8 cellular contexts compared by ENCODE assay signal in the genomic region with DNA sequence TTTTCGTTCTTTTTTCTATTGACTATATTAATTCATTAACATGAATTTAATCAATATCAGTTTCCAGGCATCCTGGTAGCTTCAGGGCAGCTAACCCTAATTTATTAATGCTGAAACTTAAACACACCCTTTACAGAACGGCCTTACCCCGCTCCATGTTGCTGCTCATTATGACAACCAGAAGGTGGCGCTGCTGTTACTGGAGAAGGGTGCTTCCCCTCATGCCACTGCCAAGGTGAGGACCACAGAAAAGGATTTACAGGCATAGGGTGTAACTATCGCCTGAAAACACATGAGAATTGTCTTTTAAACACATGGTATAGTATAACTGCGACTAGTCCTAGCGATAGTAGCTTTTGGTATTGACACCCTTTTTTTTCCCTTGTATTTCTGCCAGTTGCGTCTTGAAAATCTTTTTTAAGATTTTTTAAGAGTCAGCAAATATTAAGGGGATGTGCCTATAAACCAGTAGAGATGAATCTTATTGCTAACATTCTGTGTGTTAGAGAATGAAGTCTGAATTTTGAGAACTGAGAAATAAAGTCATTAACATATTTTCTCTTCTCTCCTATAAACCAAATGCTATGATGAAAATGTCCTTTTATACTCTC.
A peak's percentile ranks its signal among the peaks of the same experiment; 100 is the strongest.
DNase-seq lines count a peak whose midpoint lies in the region; ATAC-seq and TF ChIP-seq lines count a peak whose summit lies in the region.

No MANE protein-coding gene starts in this region.

- H3K4me1 ChIP-seq in esophagus squamous epithelium (no peaks in the 10 kb centered on the region), thyroid gland (no peaks in the 10 kb centered on the region)

- H3K4me3 ChIP-seq in esophagus squamous epithelium (no peak overlapping the region), thyroid gland (replicated peaks in 1 of 3) (no peak overlapping the region)

- H3K27me3 Mint-ChIP-seq in activated CD8-positive, alpha-beta T cell treated with anti-CD3 and anti-CD28 coated beads, Interleukin-2, amount 10 ng/mL, durations not matched to agents 7 days and 5 days (ENCODE audit: low read depth): peaks cover 2% of the 10 kb centered on the region
- H3K27me3 Mint-ChIP-seq in nephron progenitor cell (ENCODE audit: low read depth, poor library complexity): no peaks in the 10 kb centered on the region

- 28 to 30% methylated on average over 8 of the region's 8 CpGs for WGBS in esophagus squamous epithelium, 2 donors
- 32 to 37% methylated on average over 8 of the region's 8 CpGs for WGBS in thyroid gland, 2 donors

- H3K27me3 ChIP-seq in esophagus squamous epithelium (no peaks in the 10 kb centered on the region), thyroid gland (no peaks in the 10 kb centered on the region)

- H3K36me3 ChIP-seq in esophagus squamous epithelium (no peaks in the 10 kb centered on the region), thyroid gland (no peaks in the 10 kb centered on the region)

- H3K4me1 Mint-ChIP-seq in activated CD8-positive, alpha-beta T cell treated with anti-CD3 and anti-CD28 coated beads, Interleukin-2, amount 10 ng/mL, durations not matched to agents 7 days and 5 days (ENCODE audit: low read depth): no peaks in the 10 kb centered on the region
- no peaks in the 10 kb centered on the region for H3K4me1 Mint-ChIP-seq in nephron progenitor cell

- TF ChIP-seq CTCF in esophagus squamous epithelium (IDR thresholded peaks at IDR 0.05) (peak; percentile 21 to 71 (median 51)), nephron progenitor cell (IDR thresholded peaks at IDR 0.05) (peak; percentile 83), thyroid gland (IDR thresholded peaks at IDR 0.05) (peak; percentile 25 to 82 (median 61))

- no peak overlapping the region for H3K4me3 Mint-ChIP-seq in activated CD8-positive, alpha-beta T cell treated with anti-CD3 and anti-CD28 coated beads, Interleukin-2, amount 10 ng/mL, durations not matched to agents 7 days and 5 days
- H3K4me3 Mint-ChIP-seq in nephron progenitor cell: no peak overlapping the region

- H3K27ac Mint-ChIP-seq in activated CD8-positive, alpha-beta T cell treated with anti-CD3 and anti-CD28 coated beads, Interleukin-2, amount 10 ng/mL, durations not matched to agents 7 days and 5 days: no peak overlapping the region
- H3K27ac Mint-ChIP-seq in nephron progenitor cell: no peak overlapping the region

- intact Hi-C loops in esophagus squamous epithelium (cut with DNase I): no loop called here
- intact Hi-C loops in thyroid gland (cut with DNase I): no loop called here

- H3K9me3 ChIP-seq in esophagus squamous epithelium (no peaks in the 10 kb centered on the region), thyroid gland (no peaks in the 10 kb centered on the region)

- DNase-seq in COR-L47 (lab: John Stamatoyannopoulos, UW) (peak; percentile 38), NCI-H748 treated with DMSO at 0.1 percent for 48 hours (lab: John Stamatoyannopoulos, UW) (peak; percentile 62), esophagus squamous epithelium (lab: John Stamatoyannopoulos, UW) (no peak), nephron progenitor cell (peak; percentile 77), thyroid gland (peak; percentile 60 to 73)
- peak; percentile 79 for DNase-seq in activated CD8-positive, alpha-beta T cell treated with anti-CD3 and anti-CD28 coated beads, Interleukin-2, amount 10 ng/mL, durations not matched to agents 7 days and 5 days

- TF ChIP-seq POLR2A in esophagus squamous epithelium (IDR thresholded peaks at IDR 0.05): no peak
- TF ChIP-seq POLR2A in thyroid gland (IDR thresholded peaks at IDR 0.05): no peak

- CTCF ChIA-PET in activated CD8-positive, alpha-beta T cell treated with anti-CD3 and anti-CD28 coated beads, Interleukin-2, amount 10 ng/mL, durations not matched to agents 7 days and 5 days (lab: Charles Lee): interaction anchor here (0.6 to 1.0 kb wide), 4 partner anchors 8 to 15 kb away, joined by 3 to 4 read pairs (median 4); no protein-coding TSS in a partner anchor

- POLR2A ChIA-PET in activated CD8-positive, alpha-beta T cell treated with anti-CD3 and anti-CD28 coated beads, Interleukin-2, amount 10 ng/mL, durations not matched to agents 7 days and 5 days (lab: Charles Lee): no interaction called here

- H3K27ac ChIP-seq in esophagus squamous epithelium (no peak overlapping the region), thyroid gland (no peak overlapping the region)

- no peaks in the 10 kb centered on the region for H3K36me3 Mint-ChIP-seq in activated CD8-positive, alpha-beta T cell treated with anti-CD3 and anti-CD28 coated beads, Interleukin-2, amount 10 ng/mL, durations not matched to agents 7 days and 5 days (ENCODE audit: low read depth)
- peaks cover 3% of the 10 kb centered on the region for H3K36me3 Mint-ChIP-seq in nephron progenitor cell (ENCODE audit: low read depth)

- H3K9me3 Mint-ChIP-seq in activated CD8-positive, alpha-beta T cell treated with anti-CD3 and anti-CD28 coated beads, Interleukin-2, amount 10 ng/mL, durations not matched to agents 7 days and 5 days (ENCODE audit: insufficient read depth): no peaks in the 10 kb centered on the region
- no peaks in the 10 kb centered on the region for H3K9me3 Mint-ChIP-seq in nephron progenitor cell

- peak; percentile 95 for ATAC-seq in GM19372 (IDR thresholded peaks at IDR 0.05; ENCODE audit: low read depth, unreplicated experiment)
- peak; percentile 98 for ATAC-seq in HG03378 (IDR thresholded peaks at IDR 0.05; ENCODE audit: unreplicated experiment)
- ATAC-seq in activated CD8-positive, alpha-beta T cell treated with anti-CD3 and anti-CD28 coated beads, Interleukin-2, amount 10 ng/mL, durations not matched to agents 7 days and 5 days: peak; percentile 91
